8 cellular contexts compared by ENCODE assay signal in genomic region chr7:136009488-136010079, GRCh38. TPM values are rescaled to one million over a fixed set of nuclear protein-coding genes. Genes with fewer than 3 reads are reported as not detected.
A peak's percentile ranks its signal among the peaks of the same experiment; 100 is the strongest.
DNase-seq lines count a peak whose midpoint lies in the region; ATAC-seq, FAIRE-seq and TF ChIP-seq lines count a peak whose summit lies in the region.

No MANE protein-coding gene starts in this region.

- POLR2A ChIA-PET in BJ (lab: Charles Lee) (no interaction called here), HCT116 (lab: Charles Lee) (no interaction called here), HepG2 (lab: Yijun Ruan, JAX) (interaction anchor here (0.7 kb wide), 1 partner anchor 33 kb away, joined by 3 read pairs; no protein-coding TSS in a partner anchor)
- POLR2A ChIA-PET in activated CD4-positive, alpha-beta T cell treated with anti-CD3 and anti-CD28 coated beads for 36 hours (lab: Charles Lee), result no interaction called here
- POLR2A ChIA-PET in activated CD4-positive, alpha-beta T cell treated with anti-CD3 and anti-CD28 coated beads, Interleukin-2, amount 10 ng/mL, durations not matched to agents 7 days and 5 days (lab: Charles Lee), result no interaction called here

- no peaks in the 10 kb centered on the region for H3K9me3 ChIP-seq in HCT116 (ENCODE audit: control insufficient read depth in 1 of 2, insufficient read depth in 1 of 2, low read depth in 1 of 2, low read length in 2 of 2)
- H3K9me3 ChIP-seq in breast epithelium, result no peaks in the 10 kb centered on the region
- no peaks in the 10 kb centered on the region for H3K9me3 ChIP-seq in HepG2 (ENCODE audit: low read length)

- TF ChIP-seq POLR2A in HCT116 (IDR thresholded peaks at IDR 0.05; ENCODE audit: borderline replicate concordance, extremely low read depth, insufficient read depth, insufficient read length) (no peak), breast epithelium (IDR thresholded peaks at IDR 0.05) (no peak), HepG2 (IDR thresholded peaks at IDR 0.05; ENCODE audit: insufficient read depth in 1 of 2, low read depth in 2 of 2, low read length in 2 of 2) (no peak)

- RAD21 ChIA-PET in HCT116 (lab: Charles Lee; ENCODE audit: low non-redundant PET in 1 of 2, low total read pairs in 2 of 2, uncharacterized antibody in 2 of 2, unreplicated experiment in 2 of 2), result no interaction called here

- TF ChIP-seq CTCF in BJ (IDR thresholded peaks at IDR 0.05; ENCODE audit: insufficient read depth, low read depth, low read length) (peak; percentile 56), HCT116 (IDR thresholded peaks at IDR 0.05 in 2 of 3, conservative IDR thresholded peaks at IDR 0.05 in 1 of 3; ENCODE audit: borderline replicate concordance in 1 of 3, insufficient read depth in 1 of 3, low read depth in 2 of 3, low read length in 2 of 3) (peak; percentile 56 to 83 (median 75)), breast epithelium (IDR thresholded peaks at IDR 0.05) (peak; percentile 79 to 85 (median 79)), HepG2 (CRISPR knock-in tag; IDR thresholded peaks at IDR 0.05) (peak; percentile 63)

- DNase-seq in BJ (ENCODE audit: low read depth) (no peak), HCT116 (ENCODE audit: low read depth, low spot score) (peak; percentile 22), NCI-H460 (ENCODE audit: extremely low read depth, low read depth) (peak; percentile 44), breast epithelium (ENCODE audit: low spot score in 2 of 2) (no peak), HepG2 (ENCODE audit: low spot score) (peak; percentile 16)
- no peak for DNase-seq in activated CD4-positive, alpha-beta T cell treated with anti-CD3 and anti-CD28 coated beads for 36 hours
- no peak for DNase-seq in activated CD4-positive, alpha-beta T cell treated with anti-CD3 and anti-CD28 coated beads, Interleukin-2, amount 10 ng/mL, durations not matched to agents 7 days and 5 days

- peaks cover 4% of the 10 kb centered on the region for H3K4me1 Mint-ChIP-seq in activated CD4-positive, alpha-beta T cell treated with anti-CD3 and anti-CD28 coated beads for 36 hours
- H3K4me1 Mint-ChIP-seq in activated CD4-positive, alpha-beta T cell treated with anti-CD3 and anti-CD28 coated beads, Interleukin-2, amount 10 ng/mL, durations not matched to agents 7 days and 5 days, result peaks cover 3% of the 10 kb centered on the region

- intact Hi-C loops in HCT116 (cut with micrococcal nuclease), result loop anchor here (1.0 to 5.0 kb wide), 3 partner anchors 208 to 732 kb away; no protein-coding TSS in a partner anchor
- intact Hi-C loops in breast epithelium (cut with DNase I; ENCODE audit: low total_unique reads), result no loop called here
- intact Hi-C loops in HepG2 (cut with micrococcal nuclease; ENCODE audit: unreplicated experiment), result loop anchor here (1.0 to 2.0 kb wide), 2 partner anchors 208 to 337 kb away; no protein-coding TSS in a partner anchor
- intact Hi-C loops in activated CD4-positive, alpha-beta T cell treated with anti-CD3 and anti-CD28 coated beads for 36 hours (cut with DNase I, micrococcal nuclease), result loop anchor here (1.0 to 2.0 kb wide), 4 partner anchors 208 to 735 kb away; partner anchors contain the start of gene STMP1 (in 1 of the 2)

- no peak overlapping the region for H3K4me2 ChIP-seq in HCT116 (ENCODE audit: low read length)
- no peak overlapping the region for H3K4me2 ChIP-seq in HepG2 (ENCODE audit: low read depth, low read length)

- H3K79me2 ChIP-seq in HCT116 (ENCODE audit: insufficient read depth, low read length) (no peaks in the 10 kb centered on the region), HepG2 (ENCODE audit: insufficient read depth, low read length) (no peaks in the 10 kb centered on the region)

- H3K4me1 ChIP-seq in HCT116 (ENCODE audit: control insufficient read depth in 1 of 2, insufficient read depth in 2 of 2, low read length in 2 of 2) (no peaks in the 10 kb centered on the region), breast epithelium (no peaks in the 10 kb centered on the region), HepG2 (ENCODE audit: insufficient read depth, low read length) (no peaks in the 10 kb centered on the region)

- H3K36me3 ChIP-seq in BJ (ENCODE audit: control insufficient read depth, insufficient read depth, low read length), result no peaks in the 10 kb centered on the region
- no peaks in the 10 kb centered on the region for H3K36me3 ChIP-seq in HCT116 (ENCODE audit: control insufficient read depth in 1 of 2, insufficient read depth in 2 of 2, low read length in 2 of 2)
- no peaks in the 10 kb centered on the region for H3K36me3 ChIP-seq in breast epithelium
- no peaks in the 10 kb centered on the region for H3K36me3 ChIP-seq in HepG2 (replicated peaks in 1 of 2; ENCODE audit: control insufficient read depth in 1 of 2, insufficient read depth in 2 of 2, low read length in 2 of 2)

- no peak overlapping the region for H3K27ac Mint-ChIP-seq in activated CD4-positive, alpha-beta T cell treated with anti-CD3 and anti-CD28 coated beads for 36 hours
- no peak overlapping the region for H3K27ac Mint-ChIP-seq in activated CD4-positive, alpha-beta T cell treated with anti-CD3 and anti-CD28 coated beads, Interleukin-2, amount 10 ng/mL, durations not matched to agents 7 days and 5 days

- 0 out of 2 replicates have a peak, but pooled peaks have one; percentile 55 for ATAC-seq in HCT116
- no peak for ATAC-seq in HepG2
- no peak for ATAC-seq in GM19395 (IDR thresholded peaks at IDR 0.05; ENCODE audit: unreplicated experiment)
- ATAC-seq in activated CD4-positive, alpha-beta T cell treated with anti-CD3 and anti-CD28 coated beads for 36 hours, result no peak

- in situ Hi-C loops in HepG2 (cut with HindIII; ENCODE audit: extremely low pct_ligation_motif_present, low pct_unique_long_range_greater_than_20kb), result loop anchor here (5.0 to 10.0 kb wide), 2 partner anchors 207 to 335 kb away; no protein-coding TSS in a partner anchor

- CTCF ChIA-PET in BJ (lab: Yijun Ruan, JAX), result interaction anchor here (0.8 to 4.7 kb wide), 14 partner anchors 10 to 735 kb away, joined by 3 to 59 read pairs (median 4); partner anchors contain the start of gene STMP1
- CTCF ChIA-PET in HCT116 (lab: Charles Lee), result interaction anchor here (1.6 to 2.5 kb wide), 3 partner anchors 10 to 735 kb away, joined by 3 to 6 read pairs (median 4); no protein-coding TSS in a partner anchor
- CTCF ChIA-PET in HepG2 (lab: Yijun Ruan, JAX; ENCODE audit: low intra/inter-chr PET ratio, low total read pairs), result interaction anchor here (0.6 to 3.7 kb wide), 2 partner anchors 209 to 211 kb away, joined by 3 to 51 read pairs; no protein-coding TSS in a partner anchor
- CTCF ChIA-PET in activated CD4-positive, alpha-beta T cell treated with anti-CD3 and anti-CD28 coated beads for 36 hours (lab: Charles Lee), result interaction anchor here (0.6 to 3.1 kb wide), 13 partner anchors 9 to 210 kb away, joined by 3 to 21 read pairs (median 5); no protein-coding TSS in a partner anchor
- CTCF ChIA-PET in activated CD4-positive, alpha-beta T cell treated with anti-CD3 and anti-CD28 coated beads, Interleukin-2, amount 10 ng/mL, durations not matched to agents 7 days and 5 days (lab: Charles Lee), result interaction anchor here (3.3 kb wide), 1 partner anchor 17 kb away, joined by 8 read pairs; no protein-coding TSS in a partner anchor

- H4K20me1 ChIP-seq in HCT116 (ENCODE audit: insufficient read depth) (no peaks in the 10 kb centered on the region; the same call in 1 of the 2 replicates), HepG2 (ENCODE audit: insufficient read depth, low read length) (no peaks in the 10 kb centered on the region)

- TF ChIP-seq EP300 in HepG2 (IDR thresholded peaks at IDR 0.05; ENCODE audit: low read depth in 2 of 2, low read length in 2 of 2) (no peak), HepG2 (CRISPR knock-in tag; IDR thresholded peaks at IDR 0.05; ENCODE audit: borderline replicate concordance) (no peak)

- no peak overlapping the region for H3K4me3 ChIP-seq in BJ (ENCODE audit: low read depth, low read length)
- no peak overlapping the region for H3K4me3 ChIP-seq in HCT116 (replicated peaks in 1 of 2; ENCODE audit: low read depth in 1 of 2, low read length in 2 of 2)
- no peak overlapping the region for H3K4me3 ChIP-seq in breast epithelium
- no peak overlapping the region for H3K4me3 ChIP-seq in HepG2 (replicated peaks in 1 of 3; ENCODE audit: insufficient read depth in 1 of 3, low read depth in 2 of 3, low read length in 3 of 3)

- no peaks in the 10 kb centered on the region for H3K36me3 Mint-ChIP-seq in activated CD4-positive, alpha-beta T cell treated with anti-CD3 and anti-CD28 coated beads for 36 hours (ENCODE audit: low read depth)
- no peaks in the 10 kb centered on the region for H3K36me3 Mint-ChIP-seq in activated CD4-positive, alpha-beta T cell treated with anti-CD3 and anti-CD28 coated beads, Interleukin-2, amount 10 ng/mL, durations not matched to agents 7 days and 5 days (ENCODE audit: low read depth)

- H3K4me3 Mint-ChIP-seq in activated CD4-positive, alpha-beta T cell treated with anti-CD3 and anti-CD28 coated beads for 36 hours, result no peak overlapping the region
- no peak overlapping the region for H3K4me3 Mint-ChIP-seq in activated CD4-positive, alpha-beta T cell treated with anti-CD3 and anti-CD28 coated beads, Interleukin-2, amount 10 ng/mL, durations not matched to agents 7 days and 5 days

- peaks cover 8% of the 10 kb centered on the region for H3K27me3 Mint-ChIP-seq in activated CD4-positive, alpha-beta T cell treated with anti-CD3 and anti-CD28 coated beads for 36 hours
- H3K27me3 Mint-ChIP-seq in activated CD4-positive, alpha-beta T cell treated with anti-CD3 and anti-CD28 coated beads, Interleukin-2, amount 10 ng/mL, durations not matched to agents 7 days and 5 days, result peaks cover 11% of the 10 kb centered on the region

- H3K27ac ChIP-seq in HCT116 (ENCODE audit: low read depth, low read length) (no peak overlapping the region), breast epithelium (no peak overlapping the region), HepG2 (ENCODE audit: extremely low read length, insufficient read depth, low read length) (no peak overlapping the region)

- peak; percentile 21 for FAIRE-seq in HepG2 (lab: Jason Lieb, UNC)

- BruUV-seq in HCT116 (replicated peaks; lab: Mats Ljungman, UMichigan) (no TSS peak), HepG2 (replicated peaks; lab: Mats Ljungman, UMichigan) (no TSS peak)

- peak overlapping the region; percentile 51 for H2AFZ ChIP-seq in HCT116 (ENCODE audit: low read depth, low read length, poor library complexity, severe bottlenecking)
- no peak overlapping the region for H2AFZ ChIP-seq in HepG2 (ENCODE audit: low read length)

- peak; percentile 88 for TF ChIP-seq RAD21 in HCT116 (IDR thresholded peaks at IDR 0.05; ENCODE audit: low read depth)
- TF ChIP-seq RAD21 in HepG2 (CRISPR knock-in tag; IDR thresholded peaks at IDR 0.05), result peak; percentile 38; the same call in 1 of the 2 replicates

- H3K9me2 ChIP-seq in HCT116 (ENCODE audit: insufficient read depth), result no peaks in the 10 kb centered on the region

- H3K9me3 Mint-ChIP-seq in activated CD4-positive, alpha-beta T cell treated with anti-CD3 and anti-CD28 coated beads for 36 hours (ENCODE audit: low read depth), result peaks cover 2% of the 10 kb centered on the region
- no peaks in the 10 kb centered on the region for H3K9me3 Mint-ChIP-seq in activated CD4-positive, alpha-beta T cell treated with anti-CD3 and anti-CD28 coated beads, Interleukin-2, amount 10 ng/mL, durations not matched to agents 7 days and 5 days

- H3K9ac ChIP-seq in HCT116 (ENCODE audit: low read length) (no peak overlapping the region), HepG2 (ENCODE audit: insufficient read depth, low read depth, low read length) (no peak overlapping the region)

- WGBS in HepG2 (ENCODE audit: low lambda C conversion rate), result 18% methylated on average over 4 of the region's 4 CpGs

- H3K27me3 ChIP-seq in BJ (ENCODE audit: control insufficient read depth, insufficient read depth, low read length), result no peaks in the 10 kb centered on the region
- peaks cover 16% of the 10 kb centered on the region for H3K27me3 ChIP-seq in HCT116 (ENCODE audit: insufficient read depth, low read length)
- H3K27me3 ChIP-seq in breast epithelium, result no peaks in the 10 kb centered on the region
- H3K27me3 ChIP-seq in HepG2 (ENCODE audit: control insufficient read depth in 1 of 2, insufficient read depth in 2 of 2, low read length in 2 of 2), result no peaks in the 10 kb centered on the region

RNA-seq across cellular contexts. Expression of gene MTPN, which starts 32.4 kb away (rescaled TPM):
- polyA plus RNA-seq in BJ (2011; rRNA removed) (99.4 and 191 TPM in 2 replicates), HepG2 (2011; rRNA removed) (25.6 and 31.1 TPM in 2 replicates)
- polyA minus RNA-seq in BJ (2011; rRNA and poly(A)+ RNA removed), result 66.3 and 69.4 TPM in 2 replicates
- total RNA-seq in HCT116 (2021; ENCODE audit: unreplicated experiment) (152 TPM), breast epithelium (10 to 100 TPM; 66.5 to 97.0 (median 85.5) TPM), HepG2 (2016; rRNA removed; fragmentation: Illumina TruSeq; extraction: Trizol) (71.7 and 119 TPM in 2 replicates)
- 52.9 and 69.3 TPM in 2 replicates for polyA plus RNA-seq in HCT116 (2012)
- total RNA-seq in NCI-H460 (2014; rRNA removed; shearing (Covaris generic)), result 175 and 176 TPM in 2 replicates
- polyA plus RNA-seq in NCI-H460 (2014; cell fraction: nucleus; rRNA removed), result 44.3 and 70.3 TPM in 2 replicates
- total RNA-seq in HepG2 (2016; cell fraction: cytosol; rRNA removed; fragmentation: Illumina TruSeq; extraction: Trizol; ENCODE audit: low read depth), result 5.7 and 5.9 TPM in 2 replicates
- 72.1 and 120 TPM in 2 replicates for total RNA-seq in HepG2 (2016; cell fraction: insoluble cytoplasmic fraction; rRNA removed; fragmentation: Illumina TruSeq; extraction: Trizol)
- 39.9 and 40.8 TPM in 2 replicates for total RNA-seq in HepG2 (2016; cell fraction: membrane; rRNA removed; fragmentation: Illumina TruSeq; extraction: Trizol)
- 33.8 and 35.3 TPM in 2 replicates for total RNA-seq in HepG2 (2016; cell fraction: nucleus; rRNA removed; fragmentation: Illumina TruSeq; extraction: Trizol)
- polyA plus RNA-seq in HepG2 (2011; cell fraction: cytosol; rRNA removed), result 15.2 and 21.5 TPM in 2 replicates
- polyA plus RNA-seq in HepG2 (2011; cell fraction: nucleus; rRNA removed), result 8.0 and 9.7 TPM in 2 replicates
- polyA plus RNA-seq in HepG2 (2012), result 39.5 and 49.7 TPM in 2 replicates
- polyA plus RNA-seq in HepG2 (2016; cell fraction: cytosol; fragmentation: Illumina TruSeq; extraction: Trizol; ENCODE audit: low read depth), result 3.8 and 3.9 TPM in 2 replicates
- polyA plus RNA-seq in HepG2 (2016; cell fraction: insoluble cytoplasmic fraction; fragmentation: Illumina TruSeq; extraction: Trizol; ENCODE audit: low read depth), result 122 and 125 TPM in 2 replicates
- polyA plus RNA-seq in HepG2 (2016; cell fraction: membrane; fragmentation: Illumina TruSeq; extraction: Trizol; ENCODE audit: low read depth), result 23.7 and 24.3 TPM in 2 replicates
- 32.0 and 35.0 TPM in 2 replicates for polyA plus RNA-seq in HepG2 (2016; cell fraction: nucleus; fragmentation: Illumina TruSeq; extraction: Trizol; ENCODE audit: insufficient read depth, low read depth)
- 59.8 and 73.4 TPM in 2 replicates for polyA minus RNA-seq in HepG2 (2011; rRNA and poly(A)+ RNA removed; ENCODE audit: low replicate concordance)
- polyA minus RNA-seq in HepG2 (2011; cell fraction: cytosol; rRNA and poly(A)+ RNA removed), result 55.1 and 57.2 TPM in 2 replicates
- polyA minus RNA-seq in HepG2 (2011; cell fraction: nucleus; rRNA and poly(A)+ RNA removed), result 25.1 and 29.2 TPM in 2 replicates
- total RNA-seq in activated CD4-positive, alpha-beta T cell treated with anti-CD3 and anti-CD28 coated beads for 36 hours, result 100 to 1,000 TPM; 123 to 136 TPM
- total RNA-seq in activated CD4-positive, alpha-beta T cell treated with anti-CD3 and anti-CD28 coated beads, Interleukin-2, amount 10 ng/mL, durations not matched to agents 7 days and 5 days, result 100 to 1,000 TPM; 128 to 168 TPM

Comparison
In these comparisons a context has a peak if more than half of its experiments do, and no peak if none do; other contexts are left out.
1. DNase-seq: peak in HCT116 (single experiment), NCI-H460 (single experiment) and HepG2 (single experiment); none in BJ (single experiment), breast epithelium (0 of 2), activated CD4-positive, alpha-beta T cell treated with anti-CD3 and anti-CD28 coated beads for 36 hours (single experiment) and activated CD4-positive, alpha-beta T cell treated with anti-CD3 and anti-CD28 coated beads, Interleukin-2, amount 10 ng/mL, durations not matched to agents 7 days and 5 days (single experiment).
2. Peak in every context shown above with its lines, with median percentiles within 50 percentile points of each other: CTCF ChIP-seq.